In the genomic region with DNA sequence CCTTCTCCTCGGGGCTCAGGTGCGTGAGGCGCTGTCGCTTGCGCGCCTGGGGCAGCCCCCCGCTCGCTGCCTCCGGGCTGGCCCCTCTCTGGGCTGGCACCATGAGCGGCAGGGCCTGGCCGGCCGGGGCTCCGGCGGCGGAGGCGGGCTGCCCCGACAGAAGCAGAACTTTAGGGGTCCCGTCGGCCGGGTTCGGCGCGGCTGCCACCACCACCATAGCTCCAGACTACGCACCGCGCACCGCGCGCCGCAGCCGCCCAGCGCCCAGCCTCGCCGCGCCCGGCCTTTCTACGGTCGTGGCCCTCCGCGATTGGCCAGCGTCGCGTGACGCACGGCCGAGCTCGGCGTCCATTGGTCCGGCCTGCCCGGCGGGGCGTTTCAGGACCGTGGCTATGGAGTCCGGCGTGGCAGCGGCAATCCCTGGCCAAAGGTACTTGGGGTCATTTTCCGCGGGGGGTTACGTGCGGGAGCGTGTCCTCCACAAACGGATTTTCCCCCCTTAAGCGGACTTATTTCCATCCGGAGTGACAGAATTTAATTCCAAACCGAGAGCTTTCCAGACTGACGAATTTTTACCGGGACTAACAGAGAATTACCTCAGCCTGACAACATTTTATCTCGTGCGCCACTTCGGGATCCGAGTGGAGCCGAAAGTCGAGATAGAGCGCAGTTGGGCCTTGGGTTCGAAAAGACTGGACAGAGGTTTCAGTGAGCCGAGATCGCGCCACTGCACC, we compare ENCODE assay signal across 8 cellular contexts. TPM values are rescaled to one million over a fixed set of nuclear protein-coding genes. Genes with fewer than 3 reads are reported as not detected.
DNase-seq lines count a peak whose midpoint lies in the region; ATAC-seq, FAIRE-seq and TF ChIP-seq lines count a peak whose summit lies in the region.

A gene (minus strand): TSS at position 262 of the 734 bp plus-strand sequence.

- H3K27me3 Mint-ChIP-seq in H9 (ENCODE audit: low read depth): no peaks in the 10 kb centered on the region
- peaks cover 3% of the 10 kb centered on the region for H3K27me3 Mint-ChIP-seq in activated naive CD4-positive, alpha-beta T cell treated with anti-CD3 and anti-CD28 coated beads, Interleukin-2, amount 10 ng/mL, durations not matched to agents 7 days and 5 days

- H3K4me3 ChIP-seq in MG63 (peak within 1 kb of the TSS; percentile 90), SK-N-MC (peak within 1 kb of the TSS; percentile 78), gastroesophageal sphincter (peak within 1 kb of the TSS; percentile 82 to 91), neutrophil (ENCODE audit: low read depth in 1 of 2, low read length in 1 of 2) (peak within 1 kb of the TSS; percentile 91 to 93)

- DNase-seq in H9 (peak; percentile 91), MG63 (peak; percentile 94), SK-N-MC (ENCODE audit: low read depth, low spot score) (no peak)
- DNase-seq in activated naive CD4-positive, alpha-beta T cell treated with anti-CD3 and anti-CD28 coated beads, Interleukin-2, amount 10 ng/mL, durations not matched to agents 7 days and 5 days: peak; percentile 92

- H2AK5ac ChIP-seq in H9 (ENCODE audit: insufficient read length, low read length): no peak within 1 kb of the TSS

- peak within 1 kb of the TSS; percentile 13 for H4K8ac ChIP-seq in H9 (replicated peaks; ENCODE audit: insufficient read length, low read depth, low read length)

- peak; percentile 99 to 100 for TF ChIP-seq POLR2A in gastroesophageal sphincter (IDR thresholded peaks at IDR 0.05)

- WGBS in H9 (ENCODE audit: extremely low coverage, insufficient read length, low lambda C conversion rate): no CpG with 5 or more reads among the region's 78 CpGs
- 0% methylated on average over 19 of the region's 78 CpGs; no CpG with 5 or more reads in 1 of the 2 donors for WGBS in gastroesophageal sphincter (ENCODE audit: low coverage in 1 of 2), 2 donors

- H3K36me3 Mint-ChIP-seq in H9 (ENCODE audit: insufficient read depth in 1 of 3, low read depth in 3 of 3): peaks cover 30 to 40% (median 39%) of the 10 kb centered on the region in 3 experiments
- H3K36me3 Mint-ChIP-seq in activated naive CD4-positive, alpha-beta T cell treated with anti-CD3 and anti-CD28 coated beads, Interleukin-2, amount 10 ng/mL, durations not matched to agents 7 days and 5 days: peaks cover 69% of the 10 kb centered on the region

- ATAC-seq in gastroesophageal sphincter: peak; percentile 96

- H2BK20ac ChIP-seq in H9 (ENCODE audit: low read depth, low read length, poor library complexity, severe bottlenecking): no peak within 1 kb of the TSS

- peak within 1 kb of the TSS; percentile 52 for H2BK120ac ChIP-seq in H9 (ENCODE audit: low read depth, low read length, poor library complexity, severe bottlenecking)

- H3T11ph ChIP-seq in H9 (ENCODE audit: low read length): no peak within 1 kb of the TSS

- H3K4me1 ChIP-seq in H9 (ENCODE audit: insufficient read depth, low read length) (no peaks in the 10 kb centered on the region; the same call in 1 of the 2 replicates), gastroesophageal sphincter (peaks cover 0 to 62% (median 16%) of the 10 kb centered on the region in 3 donors), neutrophil (ENCODE audit: control insufficient read depth in 1 of 2, insufficient read depth in 1 of 2, low read depth in 1 of 2, low read length in 1 of 2) (peaks cover 41 to 47% of the 10 kb centered on the region in 2 experiments)

- CTCF ChIA-PET in activated naive CD4-positive, alpha-beta T cell treated with anti-CD3 and anti-CD28 coated beads, Interleukin-2, amount 10 ng/mL, durations not matched to agents 7 days and 5 days (lab: Charles Lee): interaction anchor here (0.6 to 4.1 kb wide), 5 partner anchors 10 to 28 kb away, joined by 3 to 34 read pairs (median 7); no protein-coding TSS in a partner anchor

- H3K23ac ChIP-seq in H9 (ENCODE audit: insufficient read length, low read depth, low read length): peak within 1 kb of the TSS; percentile 9

- peak; percentile 10 for TF ChIP-seq EP300 in gastroesophageal sphincter (IDR thresholded peaks at IDR 0.05)

- peaks cover 15% of the 10 kb centered on the region for H3K23me2 ChIP-seq in H9 (ENCODE audit: insufficient read length, low read depth, low read length, poor library complexity, severe bottlenecking)

- peak within 1 kb of the TSS; percentile 98 for H3K14ac ChIP-seq in H9 (ENCODE audit: insufficient read depth, low read length)

- peak within 1 kb of the TSS; percentile 97 for H3K4me2 ChIP-seq in H9 (ENCODE audit: insufficient read depth, insufficient read length, low read length)

- peak; percentile 33 for FAIRE-seq in G401.6 (lab: Jason Lieb, UNC)

- peak within 1 kb of the TSS; percentile 87 to 94 for H3K4me3 Mint-ChIP-seq in H9
- H3K4me3 Mint-ChIP-seq in activated naive CD4-positive, alpha-beta T cell treated with anti-CD3 and anti-CD28 coated beads, Interleukin-2, amount 10 ng/mL, durations not matched to agents 7 days and 5 days: peak within 1 kb of the TSS; percentile 84

- no peaks in the 10 kb centered on the region for H3K9me3 ChIP-seq in H9 (ENCODE audit: control insufficient read depth, low read depth, low read length)
- H3K9me3 ChIP-seq in MG63: no peaks in the 10 kb centered on the region
- H3K9me3 ChIP-seq in SK-N-MC (ENCODE audit: low read depth, low read length): no peaks in the 10 kb centered on the region
- no peaks in the 10 kb centered on the region for H3K9me3 ChIP-seq in gastroesophageal sphincter
- H3K9me3 ChIP-seq in neutrophil: no peaks in the 10 kb centered on the region

- H4K20me1 ChIP-seq in H9 (ENCODE audit: control insufficient read depth, insufficient read depth, insufficient read length): no peaks in the 10 kb centered on the region

- H3K27ac Mint-ChIP-seq in H9: peak within 1 kb of the TSS; percentile 99 to 100 (median 100)
- peak within 1 kb of the TSS; percentile 91 for H3K27ac Mint-ChIP-seq in activated naive CD4-positive, alpha-beta T cell treated with anti-CD3 and anti-CD28 coated beads, Interleukin-2, amount 10 ng/mL, durations not matched to agents 7 days and 5 days

- H3K4me1 Mint-ChIP-seq in H9: peaks cover 17 to 28% of the 10 kb centered on the region in 2 experiments
- peaks cover 49% of the 10 kb centered on the region for H3K4me1 Mint-ChIP-seq in activated naive CD4-positive, alpha-beta T cell treated with anti-CD3 and anti-CD28 coated beads, Interleukin-2, amount 10 ng/mL, durations not matched to agents 7 days and 5 days

- peak within 1 kb of the TSS; percentile 55 for H2BK5ac ChIP-seq in H9 (ENCODE audit: insufficient read length, low read length)

- H4K5ac ChIP-seq in H9 (ENCODE audit: insufficient read length, low read depth, low read length): peak within 1 kb of the TSS; percentile 88

- H4K91ac ChIP-seq in H9 (ENCODE audit: insufficient read length, low read depth, low read length): peak within 1 kb of the TSS; percentile 44

- peak within 1 kb of the TSS; percentile 17 for H2BK12ac ChIP-seq in H9 (ENCODE audit: insufficient read length, low read depth, low read length)

- no peak for TF ChIP-seq CTCF in H9 (conservative IDR thresholded peaks at IDR 0.05)
- TF ChIP-seq CTCF in gastroesophageal sphincter (IDR thresholded peaks at IDR 0.05): no peak
- TF ChIP-seq CTCF in neutrophil (IDR thresholded peaks at IDR 0.05): peak; percentile 51
- no peak for TF ChIP-seq CTCF in subcutaneous adipose tissue (IDR thresholded peaks at IDR 0.05; ENCODE audit: low read depth)

- peak within 1 kb of the TSS; percentile 58 for H3K27ac ChIP-seq in H9 (ENCODE audit: insufficient read length, low read depth, low read length)
- peak within 1 kb of the TSS; percentile 43 for H3K27ac ChIP-seq in SK-N-MC
- peak within 1 kb of the TSS; percentile 97 to 100 (median 98) for H3K27ac ChIP-seq in gastroesophageal sphincter
- peak within 1 kb of the TSS; percentile 83 for H3K27ac ChIP-seq in neutrophil

- no peak within 1 kb of the TSS for H2AFZ ChIP-seq in H9 (ENCODE audit: low read length)

- no peaks in the 10 kb centered on the region for H3K79me1 ChIP-seq in H9 (ENCODE audit: insufficient read depth, low read depth, low read length, poor library complexity, severe bottlenecking)

- H3K4ac ChIP-seq in H9 (ENCODE audit: low read depth, low read length): peak within 1 kb of the TSS; percentile 76; the same call in 1 of the 2 replicates

- H3K79me2 ChIP-seq in H9 (ENCODE audit: insufficient read depth, low read length): peaks cover 7% of the 10 kb centered on the region; the same call in 1 of the 2 replicates

- H3K9ac ChIP-seq in H9 (ENCODE audit: extremely low read depth, insufficient read length, low read length) (peak within 1 kb of the TSS; percentile 99), SK-N-MC (ENCODE audit: insufficient read length) (peak within 1 kb of the TSS; percentile 87)

- no peaks in the 10 kb centered on the region; a peak in 1 of 5 replicates for H3K9me3 Mint-ChIP-seq in H9
- no peaks in the 10 kb centered on the region for H3K9me3 Mint-ChIP-seq in activated naive CD4-positive, alpha-beta T cell treated with anti-CD3 and anti-CD28 coated beads, Interleukin-2, amount 10 ng/mL, durations not matched to agents 7 days and 5 days

- H3K36me3 ChIP-seq in MG63 (peaks cover 45% of the 10 kb centered on the region), SK-N-MC (ENCODE audit: insufficient read depth, low read length) (peaks cover 25% of the 10 kb centered on the region), gastroesophageal sphincter (peaks cover 0 to 26% of the 10 kb centered on the region in 2 donors), neutrophil (peaks cover 11% of the 10 kb centered on the region)

- H3K27me3 ChIP-seq in H9 (ENCODE audit: insufficient read depth, low read length): no peaks in the 10 kb centered on the region
- no peaks in the 10 kb centered on the region for H3K27me3 ChIP-seq in MG63
- H3K27me3 ChIP-seq in gastroesophageal sphincter: no peaks in the 10 kb centered on the region
- no peaks in the 10 kb centered on the region for H3K27me3 ChIP-seq in neutrophil

- peak within 1 kb of the TSS; percentile 94 for H3K18ac ChIP-seq in H9 (ENCODE audit: insufficient read length, low read depth, low read length)

- peak within 1 kb of the TSS; percentile 65 for H3K56ac ChIP-seq in H9 (ENCODE audit: insufficient read length, low read depth, low read length)

- H2BK15ac ChIP-seq in H9 (ENCODE audit: low read depth, low read length): no peak within 1 kb of the TSS

RNA-seq across cellular contexts. Expression of the gene that starts here (rescaled TPM):
- 114 and 116 TPM in 2 replicates for total RNA-seq in H9 (2021)
- total RNA-seq in MG63 (2014; rRNA removed; shearing (Covaris generic); ENCODE audit: low replicate concordance): 222 and 245 TPM in 2 replicates
- 100 to 1,000 TPM in 2 of 4 donors, 10 to 100 TPM in 2; 55.9 to 129 (median 92.3) TPM for total RNA-seq in gastroesophageal sphincter
- 100 to 1,000 TPM in 1 of 4 donors, 10 to 100 TPM in 3; 87.5 to 185 (median 90.4) TPM for total RNA-seq in subcutaneous adipose tissue

Comparison
In these comparisons a context has a peak if more than half of its experiments do, and no peak if none do; other contexts are left out.
1. H3K27ac ChIP-seq: peak in every context shown above with its lines; median percentile 98 in gastroesophageal sphincter; 83 in neutrophil; 58 in H9; 43 in SK-N-MC.